In genomic region chr6:19616022-19616421, GRCh38 we compare ENCODE assay signal across 17 cellular contexts.
DNase-seq lines count a peak whose midpoint lies in the region; ATAC-seq, FAIRE-seq and TF ChIP-seq lines count a peak whose summit lies in the region.
"Had no signal": no experiment of that assay in that cellular context is flagged by ENCODE, and none has a peak within 500 bp of the region (broad histone marks: within the 10 kb centered on the region; RNA-seq: fewer than 3 reads in every experiment).

No MANE protein-coding gene starts in this region.

- no peak for DNase-seq in frontal cortex (ENCODE audit: low spot score in 2 of 2)
- no peak for DNase-seq in mucosa of gallbladder (ENCODE audit: low spot score)
- no peak for DNase-seq in HEK293T (ENCODE audit: extremely low spot score)
- DNase-seq: 8988T; C1 segment of cervical spinal cord; Caco-2; CD8-positive, alpha-beta T cell; DMS153; DND-41; GDM1; H9 had no signal

- no peak overlapping the region for H3K4me3 ChIP-seq in HEK293 (ENCODE audit: low read depth, low read length)
- H3K4me3 ChIP-seq: GM12878, GM23338 had no signal

- H3K27ac ChIP-seq in HEK293 (ENCODE audit: extremely low read depth, low read depth, low read length), result no peak overlapping the region

- H3K4me1 ChIP-seq in HEK293 (ENCODE audit: control insufficient read depth, insufficient read depth, low read length), result no peaks in the 10 kb centered on the region
- H3K4me1 ChIP-seq: Caco-2 had no signal

- ATAC-seq in GM18858 (IDR thresholded peaks at IDR 0.05; ENCODE audit: unreplicated experiment), result no peak
- ATAC-seq: CD8-positive, alpha-beta T cell; GM12878; GM23338; HCT116 had no signal

- H3K9me3 ChIP-seq in HEK293 (ENCODE audit: control insufficient read depth, insufficient read depth, low read depth, low read length), result no peaks in the 10 kb centered on the region
- H3K9me3 ChIP-seq: Caco-2 had no signal

- H3K36me3 ChIP-seq in HEK293 (ENCODE audit: control insufficient read depth in 2 of 2, insufficient read depth in 1 of 2, low read length in 2 of 2), result no peaks in the 10 kb centered on the region

- no peak for TF ChIP-seq CTCF in HEK293 (tag by site-specific recombination; IDR thresholded peaks at IDR 0.05)

- POLR2A ChIA-PET in HEK293 (lab: Yijun Ruan, JAX) (no interaction called here), HEK293T (lab: Yijun Ruan, JAX) (no interaction called here)

- FAIRE-seq in A204.1 (lab: Jason Lieb, UNC) (peak; percentile 16), frontal cortex (lab: Jason Lieb, UNC) (peak; percentile 15)
- FAIRE-seq: GM12878 had no signal

- CTCF ChIA-PET in HEK293 (lab: Yijun Ruan, JAX), result interaction anchor here (1.1 kb wide), 1 partner anchor 23 kb away, joined by 4 read pairs; no protein-coding TSS in a partner anchor
- CTCF ChIA-PET in HEK293T (lab: Yijun Ruan, JAX), result no interaction called here

TF ChIP-seq in HEK293, 187 proteins besides CTCF, POLR2A, EP300 and RAD21:
- TF ChIP-seq SETDB1 (IDR thresholded peaks at IDR 0.05; ENCODE audit: insufficient read length, low read length) (peak; percentile 15), ZNF624 (tag by site-specific recombination; IDR thresholded peaks at IDR 0.05) (no peak), ZEB2 (tag by site-specific recombination; IDR thresholded peaks at IDR 0.05) (no peak), ZNF416 (tag by site-specific recombination; IDR thresholded peaks at IDR 0.05) (no peak), ZNF514 (tag by site-specific recombination; IDR thresholded peaks at IDR 0.05) (no peak)

TF ChIP-seq in HEK293T, 16 proteins besides CTCF, POLR2A, EP300 and RAD21:
- TF ChIP-seq FOXK2 (IDR thresholded peaks at IDR 0.05), result no peak
- TF ChIP-seq BHLHE40 (IDR thresholded peaks at IDR 0.05; ENCODE audit: borderline replicate concordance), result no peak
- TF ChIP-seq LEF1 (IDR thresholded peaks at IDR 0.05; ENCODE audit: borderline replicate concordance), result no peak
- no peak for TF ChIP-seq PKNOX1 (IDR thresholded peaks at IDR 0.05)
- TF ChIP-seq TARDBP (IDR thresholded peaks at IDR 0.05), result no peak
- no peak for TF ChIP-seq SUZ12 (IDR thresholded peaks at IDR 0.05)
- no peak for TF ChIP-seq ARNT (IDR thresholded peaks at IDR 0.05)
- no peak for TF ChIP-seq HDGF (IDR thresholded peaks at IDR 0.05; ENCODE audit: borderline replicate concordance)
- no peak for TF ChIP-seq SP1 (IDR thresholded peaks at IDR 0.05)
- TF ChIP-seq CTBP1 (IDR thresholded peaks at IDR 0.05; ENCODE audit: borderline replicate concordance), result no peak
- TF ChIP-seq L3MBTL2 (conservative IDR thresholded peaks at IDR 0.05), result no peak
- no peak for TF ChIP-seq FOXM1 (IDR thresholded peaks at IDR 0.05; ENCODE audit: borderline replicate concordance)
- TF ChIP-seq FOXA1 (IDR thresholded peaks at IDR 0.05), result no peak
- no peak for TF ChIP-seq ELF4 (IDR thresholded peaks at IDR 0.05)
- no peak for TF ChIP-seq ZNF384 (IDR thresholded peaks at IDR 0.05)
- no peak for TF ChIP-seq NFRKB (IDR thresholded peaks at IDR 0.05)
TF ChIP-seq in HEK293T: peak in this region for 0.
